ENCODE assay signal across 8 cellular contexts in genomic region chr5:150758210-150758533, GRCh38. TPM values are rescaled to one million over a fixed set of nuclear protein-coding genes. Genes with fewer than 3 reads are reported as not detected.
DNase-seq lines count a peak whose midpoint lies in the region; ATAC-seq, FAIRE-seq and TF ChIP-seq lines count a peak whose summit lies in the region.

No MANE protein-coding gene starts in this region.

- H3K4me3 ChIP-seq in GM12864 (ENCODE audit: low read depth, low read length) (peak overlapping the region; percentile 86), SJCRH30 (peak overlapping the region; percentile 82), left ventricle myocardium inferior (peak overlapping the region; percentile 86)

- intact Hi-C loops in left ventricle myocardium inferior (cut with micrococcal nuclease): no loop called here

- TF ChIP-seq CTCF in GM12864 (IDR thresholded peaks at IDR 0.05; ENCODE audit: low read depth, low read length, missing control alignments) (no peak), left ventricle myocardium inferior (IDR thresholded peaks at IDR 0.05; ENCODE audit: borderline replicate concordance) (no peak)

- no peak for FAIRE-seq in GM19239 (lab: Jason Lieb, UNC)

- H3K36me3 ChIP-seq in SJCRH30 (peaks cover 24% of the 10 kb centered on the region), left ventricle myocardium inferior (peaks cover 33% of the 10 kb centered on the region)

- H3K27ac Mint-ChIP-seq in stimulated activated effector memory CD8-positive, alpha-beta T cell treated with anti-CD3 and anti-CD28 coated beads, Interleukin-12 subunit alpha, Interleukin-12 subunit beta, amount 100 ng/mL, for 72 hours: no peak overlapping the region

- no peaks in the 10 kb centered on the region for H3K9me3 Mint-ChIP-seq in stimulated activated effector memory CD8-positive, alpha-beta T cell treated with anti-CD3 and anti-CD28 coated beads, Interleukin-12 subunit alpha, Interleukin-12 subunit beta, amount 100 ng/mL, for 72 hours

- ATAC-seq in HG02610 (IDR thresholded peaks at IDR 0.05; ENCODE audit: unreplicated experiment): peak; percentile 14
- ATAC-seq in stimulated activated effector memory CD8-positive, alpha-beta T cell treated with anti-CD3 and anti-CD28 coated beads, Interleukin-12 subunit alpha, Interleukin-12 subunit beta, amount 100 ng/mL, for 72 hours: peak; percentile 31

- H3K36me3 Mint-ChIP-seq in stimulated activated effector memory CD8-positive, alpha-beta T cell treated with anti-CD3 and anti-CD28 coated beads, Interleukin-12 subunit alpha, Interleukin-12 subunit beta, amount 100 ng/mL, for 72 hours: peaks cover 37% of the 10 kb centered on the region

- H3K27me3 ChIP-seq in SJCRH30: no peaks in the 10 kb centered on the region
- H3K27me3 ChIP-seq in left ventricle myocardium inferior (ENCODE audit: low read depth): no peaks in the 10 kb centered on the region

- DNase-seq in GM12864 (ENCODE audit: low read depth) (no peak), SJCRH30 (no peak), left ventricle myocardium inferior (no peak), GM19239 (ENCODE audit: insufficient read length, low spot score) (no peak), dermis blood vessel endothelial cell (no peak), AML-193 (lab: John Stamatoyannopoulos, UW) (no peak)
- no peak for DNase-seq in stimulated activated effector memory CD8-positive, alpha-beta T cell treated with anti-CD3 and anti-CD28 coated beads, Interleukin-12 subunit alpha, Interleukin-12 subunit beta, amount 100 ng/mL, for 72 hours (ENCODE audit: low spot score in 2 of 2)

- H3K27ac ChIP-seq in SJCRH30 (peak overlapping the region; percentile 85), left ventricle myocardium inferior (replicated peaks) (peak overlapping the region; percentile 96)

- H3K4me3 Mint-ChIP-seq in stimulated activated effector memory CD8-positive, alpha-beta T cell treated with anti-CD3 and anti-CD28 coated beads, Interleukin-12 subunit alpha, Interleukin-12 subunit beta, amount 100 ng/mL, for 72 hours: no peak overlapping the region

- peaks cover 19% of the 10 kb centered on the region for H3K4me1 Mint-ChIP-seq in stimulated activated effector memory CD8-positive, alpha-beta T cell treated with anti-CD3 and anti-CD28 coated beads, Interleukin-12 subunit alpha, Interleukin-12 subunit beta, amount 100 ng/mL, for 72 hours

- H3K4me1 ChIP-seq in SJCRH30 (peaks cover 5% of the 10 kb centered on the region; the same call in 1 of the 2 replicates), left ventricle myocardium inferior (peaks cover 50% of the 10 kb centered on the region)

- H3K9me3 ChIP-seq in SJCRH30 (replicated peaks): no peaks in the 10 kb centered on the region
- H3K9me3 ChIP-seq in left ventricle myocardium inferior (replicated peaks): no peaks in the 10 kb centered on the region

RNA-seq across cellular contexts. Expression of gene DCTN4, which starts 0.6 kb away (rescaled TPM):
- total RNA-seq in SJCRH30 (2014; rRNA removed; shearing (Covaris generic)): 41.5 and 47.8 TPM in 2 replicates
- total RNA-seq in left ventricle myocardium inferior (43.1 TPM), dermis blood vessel endothelial cell (33.7 and 48.0 TPM in 2 replicates)

RNA-seq across cellular contexts. Expression of gene SMIM3, which starts 20.4 kb away (rescaled TPM):
- total RNA-seq in SJCRH30 (2014; rRNA removed; shearing (Covaris generic)): 11.7 and 13.3 TPM in 2 replicates
- total RNA-seq in left ventricle myocardium inferior: 15.7 TPM
- total RNA-seq in dermis blood vessel endothelial cell: 3.5 and 4.1 TPM in 2 replicates

RNA-seq across cellular contexts. Expression of gene RBM22, which starts 57.3 kb away (rescaled TPM):
- total RNA-seq in SJCRH30 (2014; rRNA removed; shearing (Covaris generic)): 50.5 and 55.2 TPM in 2 replicates
- total RNA-seq in left ventricle myocardium inferior (25.2 TPM), dermis blood vessel endothelial cell (31.3 and 35.9 TPM in 2 replicates)
